In the genomic region with DNA sequence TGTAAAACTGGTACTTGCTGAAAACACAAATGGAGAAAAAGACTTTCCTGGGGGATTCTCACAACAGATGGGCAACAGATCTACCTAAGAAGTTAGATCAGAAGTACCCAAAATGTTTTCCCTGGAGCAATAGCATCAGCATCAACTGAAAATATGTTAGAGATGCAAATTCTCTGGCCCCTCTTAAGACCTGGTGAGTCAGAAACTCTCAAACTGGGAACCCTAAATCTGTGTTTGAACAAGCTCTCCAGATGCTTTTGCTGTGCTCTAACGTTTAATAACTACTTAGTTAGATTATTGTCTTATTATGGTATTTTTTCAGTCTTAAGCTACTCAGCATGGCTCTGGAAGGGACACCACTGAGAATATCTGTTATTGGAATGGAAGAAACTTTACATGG, we compare ENCODE assay signal across 24 cellular contexts. TPM values are rescaled to one million over a fixed set of nuclear protein-coding genes. Genes with fewer than 3 reads are reported as not detected.
"Had no signal": no experiment of that assay in that cellular context is flagged by ENCODE, and none has a peak within 500 bp of the region (broad histone marks: within the 10 kb centered on the region; RNA-seq: fewer than 3 reads in every experiment).

No MANE protein-coding gene starts in this region.

- H3K79me2 ChIP-seq: parathyroid adenoma had no signal

- H3K4me3 ChIP-seq: colonic mucosa, esophagus muscularis mucosa, lung, neural progenitor cell, right lobe of liver, suprapubic skin, transverse colon, upper lobe of right lung, uterus had no signal

- H3K27me3 Mint-ChIP-seq: dendritic cell treated with granulocyte-macrophage colony-stimulating factor and Interleukin-4, amounts not matched to agents 40 ng/mL and 50 ng/mL, for 4 days had no signal

- H3K9ac ChIP-seq: neural progenitor cell, parathyroid adenoma had no signal

- ATAC-seq: naive thymus-derived CD4-positive, alpha-beta T cell; right lobe of liver; stimulated activated naive B cell treated with anti-CD40 and anti-IgM and Interleukin-4, amounts not matched to agents 10 μg/mL and 1 μg/mL and 100 μg/mL, for 72 hours; upper lobe of right lung had no signal

- H3K4me1 ChIP-seq: colonic mucosa, esophagus muscularis mucosa, neural progenitor cell, parathyroid adenoma, right lobe of liver, suprapubic skin, transverse colon, upper lobe of right lung, uterus had no signal

- H3K27ac Mint-ChIP-seq: dendritic cell treated with granulocyte-macrophage colony-stimulating factor and Interleukin-4, amounts not matched to agents 40 ng/mL and 50 ng/mL, for 4 days; memory B cell; naive thymus-derived CD4-positive, alpha-beta T cell; nephron; neural progenitor cell; progenitor cell of endocrine pancreas; stimulated activated naive B cell treated with anti-CD40 and anti-IgM and Interleukin-4, amounts not matched to agents 10 μg/mL and 1 μg/mL and 100 μg/mL, for 72 hours; stimulated activated naive CD8-positive, alpha-beta T cell treated with anti-CD3 and anti-CD28 coated beads, Interleukin-15, Interleukin-2, amounts not matched to agents 100 ng/mL and 50 ng/mL, for 24 hours had no signal

- DNase-seq: colonic mucosa; effector memory CD4-positive, alpha-beta T cell; head of caudate nucleus; naive thymus-derived CD4-positive, alpha-beta T cell; right lobe of liver; small intestine; stimulated activated CD4-positive, alpha-beta T cell treated with anti-CD3 and anti-CD28 coated beads, Interleukin-15, amount 100 ng/mL, for 24 hours; stimulated activated CD4-positive, alpha-beta T cell treated with anti-CD3 and anti-CD28 coated beads, Interleukin-2, amount 100 ng/mL, for 48 hours; stimulated activated naive B cell treated with anti-CD40 and anti-IgM and Interleukin-4, amounts not matched to agents 10 μg/mL and 1 μg/mL and 100 μg/mL, for 72 hours; transverse colon; upper lobe of right lung; uterus had no signal

- H3K4me1 Mint-ChIP-seq: memory B cell; nephron; neural progenitor cell; stimulated activated naive B cell treated with anti-CD40 and anti-IgM and Interleukin-4, amounts not matched to agents 10 μg/mL and 1 μg/mL and 100 μg/mL, for 72 hours had no signal

- H3K27me3 ChIP-seq: colonic mucosa, esophagus muscularis mucosa, neural progenitor cell, right lobe of liver, suprapubic skin, transverse colon, upper lobe of right lung, uterus had no signal

- H3K27ac ChIP-seq: colonic mucosa, esophagus muscularis mucosa, neural progenitor cell, parathyroid adenoma, right lobe of liver, suprapubic skin, transverse colon, upper lobe of right lung, uterus had no signal

- H3K9me3 ChIP-seq: colonic mucosa, esophagus muscularis mucosa, right lobe of liver, suprapubic skin, transverse colon, upper lobe of right lung, uterus had no signal

- H3K4me3 Mint-ChIP-seq: dendritic cell treated with granulocyte-macrophage colony-stimulating factor and Interleukin-4, amounts not matched to agents 40 ng/mL and 50 ng/mL, for 4 days; memory B cell; nephron; neural progenitor cell; stimulated activated naive B cell treated with anti-CD40 and anti-IgM and Interleukin-4, amounts not matched to agents 10 μg/mL and 1 μg/mL and 100 μg/mL, for 72 hours; stimulated activated naive CD8-positive, alpha-beta T cell treated with anti-CD3 and anti-CD28 coated beads, Interleukin-15, Interleukin-2, amounts not matched to agents 100 ng/mL and 50 ng/mL, for 24 hours had no signal

- H3K9me3 Mint-ChIP-seq: dendritic cell treated with granulocyte-macrophage colony-stimulating factor and Interleukin-4, amounts not matched to agents 40 ng/mL and 50 ng/mL, for 4 days; memory B cell; naive thymus-derived CD4-positive, alpha-beta T cell; nephron; neural progenitor cell; stimulated activated naive B cell treated with anti-CD40 and anti-IgM and Interleukin-4, amounts not matched to agents 10 μg/mL and 1 μg/mL and 100 μg/mL, for 72 hours; stimulated activated naive CD8-positive, alpha-beta T cell treated with anti-CD3 and anti-CD28 coated beads, Interleukin-15, Interleukin-2, amounts not matched to agents 100 ng/mL and 50 ng/mL, for 24 hours had no signal

- H2AFZ ChIP-seq: neural progenitor cell, parathyroid adenoma had no signal

- H3K36me3 ChIP-seq: colonic mucosa, esophagus muscularis mucosa, neural progenitor cell, right lobe of liver, suprapubic skin, transverse colon, upper lobe of right lung, uterus had no signal

- H3K4me2 ChIP-seq: neural progenitor cell had no signal

RNA-seq across cellular contexts. Expression of gene TRPC3, which starts 55.2 kb away (rescaled TPM):
- total RNA-seq: endothelial cell of umbilical vein had no signal
- polyA plus RNA-seq: endothelial cell of umbilical vein; keratinocyte; naive thymus-derived CD4-positive, alpha-beta T cell had no signal
